In the genomic region with DNA sequence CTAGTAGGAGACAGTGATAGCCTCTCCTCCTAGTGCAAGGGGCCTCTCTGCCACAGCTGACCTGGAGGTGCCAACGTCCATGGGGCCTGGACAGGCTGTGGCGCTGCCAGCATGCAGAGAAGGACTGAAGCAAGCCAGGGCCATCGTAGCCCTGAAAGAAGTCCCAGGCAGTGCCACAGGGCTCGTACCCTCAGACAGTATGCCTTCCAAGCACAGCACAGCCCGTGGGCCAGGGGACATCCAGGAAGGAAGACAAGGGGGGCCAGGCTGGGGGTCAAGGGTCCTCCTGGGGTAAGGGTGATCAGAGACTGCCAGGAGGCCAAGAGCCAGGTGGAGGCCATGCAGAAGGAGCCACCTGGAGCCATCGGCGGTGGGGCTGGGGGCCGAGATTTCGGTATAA, we compare ENCODE assay signal across 30 cellular contexts. TPM values are rescaled to one million over a fixed set of nuclear protein-coding genes. Genes with fewer than 3 reads are reported as not detected.
DNase-seq lines count a peak whose midpoint lies in the region; ATAC-seq and TF ChIP-seq lines count a peak whose summit lies in the region.
"Had no signal": no experiment of that assay in that cellular context is flagged by ENCODE, and none has a peak within 500 bp of the region (broad histone marks: within the 10 kb centered on the region; RNA-seq: fewer than 3 reads in every experiment).

No MANE protein-coding gene starts in this region.

- H3K9me3 Mint-ChIP-seq in activated naive CD8-positive, alpha-beta T cell (ENCODE audit: low read depth) = no peaks in the 10 kb centered on the region
- H3K9me3 Mint-ChIP-seq in activated naive CD8-positive, alpha-beta T cell treated with anti-CD3 and anti-CD28 coated beads for 36 hours = no peaks in the 10 kb centered on the region
- H3K9me3 Mint-ChIP-seq in nephron progenitor cell = no peaks in the 10 kb centered on the region
- H3K9me3 Mint-ChIP-seq: activated T-cell treated with anti-CD3 and anti-CD28 coated beads, Interleukin-2, amount 50 U/mL, for 4 hours; immature natural killer cell; natural killer cell had no signal

- peaks cover 0 to 81% (median 75%) of the 10 kb centered on the region in 4 donors for H3K4me1 ChIP-seq in tibial artery
- H3K4me1 ChIP-seq: A549, right lobe of liver had no signal

- no peaks in the 10 kb centered on the region for H3K36me3 ChIP-seq in tibial artery
- H3K36me3 ChIP-seq: gastrocnemius medialis, MG63, pancreas, right lobe of liver had no signal

- H3K9me3 ChIP-seq in tibial artery = no peaks in the 10 kb centered on the region
- H3K9me3 ChIP-seq: A549, gastrocnemius medialis, MG63, pancreas, right lobe of liver had no signal

- peaks cover 33% of the 10 kb centered on the region for H3K4me1 Mint-ChIP-seq in activated naive CD8-positive, alpha-beta T cell (ENCODE audit: low read depth)
- H3K4me1 Mint-ChIP-seq in activated naive CD8-positive, alpha-beta T cell treated with anti-CD3 and anti-CD28 coated beads for 36 hours = peaks cover 16% of the 10 kb centered on the region
- H3K4me1 Mint-ChIP-seq in nephron progenitor cell = peaks cover 67% of the 10 kb centered on the region

- no peaks in the 10 kb centered on the region for H3K36me3 Mint-ChIP-seq in activated naive CD8-positive, alpha-beta T cell
- H3K36me3 Mint-ChIP-seq in activated naive CD8-positive, alpha-beta T cell treated with anti-CD3 and anti-CD28 coated beads for 36 hours = no peaks in the 10 kb centered on the region
- H3K36me3 Mint-ChIP-seq in nephron progenitor cell (ENCODE audit: low read depth) = no peaks in the 10 kb centered on the region
- H3K36me3 Mint-ChIP-seq: immature natural killer cell, natural killer cell had no signal

- DNase-seq in activated naive CD8-positive, alpha-beta T cell treated with anti-CD3 and anti-CD28 coated beads for 36 hours = no peak
- DNase-seq in coronary artery (ENCODE audit: low spot score) (no peak), nephron progenitor cell (no peak), tibial artery (peak in 1 of 2 donors; percentile 68), NCI-H146 (lab: John Stamatoyannopoulos, UW) (no peak), epidermal melanocyte (ENCODE audit: insufficient read length, low spot score) (no peak)
- DNase-seq: activated CD4-positive, alpha-beta T cell treated with anti-CD3 and anti-CD28 coated beads for 48 hours; activated T-cell treated with anti-CD3 and anti-CD28 coated beads, Interleukin-2, amount 50 U/mL, for 4 hours; dermis blood vessel endothelial cell; DMS153; gastrocnemius medialis; hippocampal formation; immature natural killer cell; KG1; MG63; natural killer cell; NCI-H1105 treated with DMSO at 0.1 percent for 48 hours; NCI-H2029 treated with DMSO at 0.1 percent for 48 hours; NCI-H226; NCI-H69; SIG-M5; stimulated activated naive CD4-positive, alpha-beta T cell treated with Interleukin-2 at 50 U/mL for 16 hours had no signal

- ATAC-seq in GM21360 (IDR thresholded peaks at IDR 0.05; ENCODE audit: unreplicated experiment) = no peak
- ATAC-seq: A549; activated T-cell treated with anti-CD3 and anti-CD28 coated beads, Interleukin-2, amount 50 U/mL, for 4 hours; gastrocnemius medialis; HCT116; left lobe of liver; natural killer cell; pancreas; right lobe of liver had no signal

- no peak overlapping the region for H3K4me3 Mint-ChIP-seq in activated naive CD8-positive, alpha-beta T cell
- no peak overlapping the region for H3K4me3 Mint-ChIP-seq in activated naive CD8-positive, alpha-beta T cell treated with anti-CD3 and anti-CD28 coated beads for 36 hours
- peak overlapping the region; percentile 20 for H3K4me3 Mint-ChIP-seq in nephron progenitor cell
- H3K4me3 Mint-ChIP-seq: activated T-cell treated with anti-CD3 and anti-CD28 coated beads, Interleukin-2, amount 50 U/mL, for 4 hours; natural killer cell had no signal

- TF ChIP-seq CTCF in coronary artery (IDR thresholded peaks at IDR 0.05) (no peak), nephron progenitor cell (IDR thresholded peaks at IDR 0.05) (no peak), tibial artery (IDR thresholded peaks at IDR 0.05) (no peak)

- no peaks in the 10 kb centered on the region for H3K27me3 ChIP-seq in tibial artery
- H3K27me3 ChIP-seq: gastrocnemius medialis, MG63, pancreas, right lobe of liver had no signal

- peak overlapping the region; percentile 54 for H3K27ac Mint-ChIP-seq in activated naive CD8-positive, alpha-beta T cell
- no peak overlapping the region for H3K27ac Mint-ChIP-seq in activated naive CD8-positive, alpha-beta T cell treated with anti-CD3 and anti-CD28 coated beads for 36 hours
- peak overlapping the region; percentile 68 for H3K27ac Mint-ChIP-seq in nephron progenitor cell

- H3K27me3 Mint-ChIP-seq in activated naive CD8-positive, alpha-beta T cell = no peaks in the 10 kb centered on the region
- H3K27me3 Mint-ChIP-seq in activated naive CD8-positive, alpha-beta T cell treated with anti-CD3 and anti-CD28 coated beads for 36 hours = no peaks in the 10 kb centered on the region
- no peaks in the 10 kb centered on the region for H3K27me3 Mint-ChIP-seq in nephron progenitor cell (ENCODE audit: low read depth, poor library complexity)

- H3K27ac ChIP-seq in coronary artery (peak overlapping the region; percentile 80 to 85), tibial artery (peak overlapping the region; percentile 68 to 87)
- H3K27ac ChIP-seq: A549, pancreas, right lobe of liver, VCaP had no signal

- intact Hi-C loops in tibial artery (cut with DNase I; ENCODE audit: low total_unique reads) = no loop called here

- H3K4me3 ChIP-seq in coronary artery = peak overlapping the region; percentile 37
- peak overlapping the region; percentile 6 to 23 for H3K4me3 ChIP-seq in tibial artery
- H3K4me3 ChIP-seq: A549, MG63, pancreas, right lobe of liver had no signal

RNA-seq across cellular contexts. Expression of a gene that starts 20.4 kb away (rescaled TPM):
- total RNA-seq in activated naive CD8-positive, alpha-beta T cell treated with anti-CD3 and anti-CD28 coated beads for 36 hours = 10 to 100 TPM; 15.2 to 16.3 TPM
